Comparison of ENCODE assay signal across 18 cellular contexts in the genomic region with DNA sequence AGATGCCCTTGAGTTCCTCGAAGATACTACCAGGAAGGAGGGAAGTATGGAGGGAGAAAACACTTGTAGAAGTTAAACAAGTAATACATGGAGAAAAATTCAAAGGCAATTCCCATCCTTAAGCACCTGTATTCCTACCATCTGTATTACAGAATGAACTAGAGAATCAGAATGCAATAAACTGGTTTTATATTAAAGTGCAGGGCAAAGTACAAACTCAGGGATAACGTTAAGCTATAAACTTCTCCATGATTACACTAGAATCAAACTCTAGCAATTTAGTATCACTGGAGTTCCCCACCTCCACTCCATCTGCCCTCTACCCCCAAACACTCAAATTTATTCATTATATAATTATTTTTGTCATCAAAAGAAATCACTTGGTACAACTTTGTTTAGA. TPM values are rescaled to one million over a fixed set of nuclear protein-coding genes. Genes with fewer than 3 reads are reported as not detected.
DNase-seq lines count a peak whose midpoint lies in the region; ATAC-seq, FAIRE-seq and TF ChIP-seq lines count a peak whose summit lies in the region.
"Had no signal": no experiment of that assay in that cellular context is flagged by ENCODE, and none has a peak within 500 bp of the region (broad histone marks: within the 10 kb centered on the region; RNA-seq: fewer than 3 reads in every experiment).

No MANE protein-coding gene starts in this region.

- H3F3A ChIP-seq in GM23338 (replicated peaks; ENCODE audit: low read depth): no peaks in the 10 kb centered on the region

- H3K4me2 ChIP-seq in A549 (peak overlapping the region; percentile 1; the same call in 1 of the 3 replicates), GM23338 (no peak overlapping the region)
- H3K4me2 ChIP-seq: BLaER1 treated with 17β-estradiol and CSF1 and Interleukin-3, amounts not matched to agents 10 nM and 100 nM had no signal

- CTCF ChIA-PET in A549 (lab: Yijun Ruan, JAX): no interaction called here

- H3K4me3 Mint-ChIP-seq in GM23338: no peak overlapping the region
- H3K4me3 Mint-ChIP-seq: B cell; CD8-positive, alpha-beta T cell; H9 had no signal

- H3K27me3 ChIP-seq in small intestine (ENCODE audit: control insufficient read depth in 2 of 2, insufficient read depth in 2 of 2, low read length in 2 of 2): no peaks in the 10 kb centered on the region
- no peaks in the 10 kb centered on the region for H3K27me3 ChIP-seq in GM23338 (ENCODE audit: insufficient read depth)
- H3K27me3 ChIP-seq: BLaER1 treated with 17β-estradiol and CSF1 and Interleukin-3, amounts not matched to agents 10 nM and 100 nM had no signal

- intact Hi-C loops in mucosa of descending colon (cut with DNase I, micrococcal nuclease): no loop called here

- H3K27ac ChIP-seq in A549 (no peak overlapping the region), VCaP (peak overlapping the region; percentile 1; the same call in 1 of the 2 replicates), small intestine (ENCODE audit: low read depth in 1 of 2, low read length in 1 of 2) (no peak overlapping the region), GM23338 (ENCODE audit: low read depth) (no peak overlapping the region)
- H3K27ac ChIP-seq: BLaER1 treated with 17β-estradiol and CSF1 and Interleukin-3, amounts not matched to agents 10 nM and 100 nM had no signal

- H3K4me1 Mint-ChIP-seq in GM23338: peaks cover 64% of the 10 kb centered on the region

- H3K4me1 ChIP-seq in A549 (peaks cover 59% of the 10 kb centered on the region), mucosa of descending colon (ENCODE audit: low read depth) (peaks cover 36% of the 10 kb centered on the region), small intestine (ENCODE audit: control insufficient read depth in 2 of 2, insufficient read depth in 1 of 2, low read depth in 1 of 2, low read length in 1 of 2) (peaks cover 6 to 11% of the 10 kb centered on the region in 2 donors), GM23338 (ENCODE audit: insufficient read depth) (peaks cover 64% of the 10 kb centered on the region)

- no peak overlapping the region for H3K27ac Mint-ChIP-seq in GM23338
- H3K27ac Mint-ChIP-seq: B cell; CD8-positive, alpha-beta T cell had no signal

- H3K36me3 ChIP-seq in mucosa of descending colon (ENCODE audit: low read depth) (no peaks in the 10 kb centered on the region), small intestine (ENCODE audit: control insufficient read depth in 2 of 2, insufficient read depth in 2 of 2, low read length in 2 of 2) (no peaks in the 10 kb centered on the region), GM23338 (ENCODE audit: insufficient read depth) (no peaks in the 10 kb centered on the region)

- DNase-seq in A549 (ENCODE audit: low read depth in 1 of 2, low spot score in 1 of 2): no peak
- DNase-seq in mucosa of descending colon: no peak
- DNase-seq in small intestine: peak; percentile 82
- DNase-seq in NCI-H1930 (lab: John Stamatoyannopoulos, UW): no peak
- no peak for DNase-seq in nucleus accumbens (lab: John Stamatoyannopoulos, UW)
- no peak for DNase-seq in GM23338 (ENCODE audit: low spot score)
- DNase-seq: 8988T; Calu3; CD8-positive, alpha-beta T cell; DMS79 treated with DMSO at 0.1 percent for 48 hours; GF-D8; H9 had no signal

- H3K4me3 ChIP-seq in A549 (no peak overlapping the region), mucosa of descending colon (no peak overlapping the region), small intestine (ENCODE audit: low read depth in 1 of 2, low read length in 2 of 2) (no peak overlapping the region), GM23338 (no peak overlapping the region)
- H3K4me3 ChIP-seq: BLaER1 treated with 17β-estradiol and CSF1 and Interleukin-3, amounts not matched to agents 10 nM and 100 nM; GM12878 had no signal

- H2AFZ ChIP-seq in GM23338: no peak overlapping the region

- FAIRE-seq in A549 (lab: Jason Lieb, UNC) (no peak), small intestine (lab: Jason Lieb, UNC) (no peak)
- FAIRE-seq: GM12878, H1, HTR-8/SVneo had no signal

- TF ChIP-seq CTCF in A549 (IDR thresholded peaks at IDR 0.05): no peak
- no peak for TF ChIP-seq CTCF in VCaP (conservative IDR thresholded peaks at IDR 0.05)
- TF ChIP-seq CTCF in mucosa of descending colon (IDR thresholded peaks at IDR 0.05): no peak
- no peak for TF ChIP-seq CTCF in GM23338 (conservative IDR thresholded peaks at IDR 0.05; ENCODE audit: low read depth in 2 of 2)

- H3K9me3 ChIP-seq in A549 (no peaks in the 10 kb centered on the region), mucosa of descending colon (no peaks in the 10 kb centered on the region), small intestine (ENCODE audit: control insufficient read depth, low read depth) (no peaks in the 10 kb centered on the region)

- peaks cover 100% of the 10 kb centered on the region for H3K79me2 ChIP-seq in GM23338 (replicated peaks; ENCODE audit: insufficient read depth)

- no peak for ATAC-seq in A549
- ATAC-seq in mucosa of descending colon: peak; percentile 83
- ATAC-seq in GM23338: no peak
- ATAC-seq: CD8-positive, alpha-beta T cell; GM12878 had no signal

- no peaks in the 10 kb centered on the region for H3K9me2 ChIP-seq in GM23338 (ENCODE audit: insufficient read depth)

- peaks cover 89% of the 10 kb centered on the region for H4K20me1 ChIP-seq in GM23338 (replicated peaks; ENCODE audit: insufficient read depth)

- peaks cover 19% of the 10 kb centered on the region for H3K36me3 Mint-ChIP-seq in GM23338 (ENCODE audit: low read depth)
- H3K36me3 Mint-ChIP-seq: CD8-positive, alpha-beta T cell had no signal

- POLR2A ChIA-PET in A549 (lab: Yijun Ruan, JAX): no interaction called here

- no peak for TF ChIP-seq POLR2A in A549 (IDR thresholded peaks at IDR 0.05; ENCODE audit: low read length)

- H3K27me3 Mint-ChIP-seq in GM23338 (ENCODE audit: insufficient read depth, low read depth, poor library complexity): no peaks in the 10 kb centered on the region
- H3K27me3 Mint-ChIP-seq: B cell had no signal

- H3K9me3 Mint-ChIP-seq in GM23338: no peaks in the 10 kb centered on the region
- H3K9me3 Mint-ChIP-seq: CD8-positive, alpha-beta T cell had no signal

- WGBS in A549 (ENCODE audit: missing lambda C conversion rate): 57% methylated on average over 2 of the region's 2 CpGs
- WGBS in small intestine, 3 donors: 17 to 60% (median 17%) methylated on average over 2 of the region's 2 CpGs

- no peak for TF ChIP-seq EP300 in A549 (IDR thresholded peaks at IDR 0.05)

- TF ChIP-seq RAD21 in A549 (conservative IDR thresholded peaks at IDR 0.05 in 1 of 2, IDR thresholded peaks at IDR 0.05 in 1 of 2): no peak

TF ChIP-seq in A549, 52 proteins besides CTCF, POLR2A, EP300 and RAD21 (continues in another document):
- no peak for TF ChIP-seq CHD4 (IDR thresholded peaks at IDR 0.05; ENCODE audit: borderline replicate concordance)

TF ChIP-seq in GM23338, 12 proteins besides CTCF, POLR2A, EP300 and RAD21 (continues in another document):
- TF ChIP-seq, protein P1, sequence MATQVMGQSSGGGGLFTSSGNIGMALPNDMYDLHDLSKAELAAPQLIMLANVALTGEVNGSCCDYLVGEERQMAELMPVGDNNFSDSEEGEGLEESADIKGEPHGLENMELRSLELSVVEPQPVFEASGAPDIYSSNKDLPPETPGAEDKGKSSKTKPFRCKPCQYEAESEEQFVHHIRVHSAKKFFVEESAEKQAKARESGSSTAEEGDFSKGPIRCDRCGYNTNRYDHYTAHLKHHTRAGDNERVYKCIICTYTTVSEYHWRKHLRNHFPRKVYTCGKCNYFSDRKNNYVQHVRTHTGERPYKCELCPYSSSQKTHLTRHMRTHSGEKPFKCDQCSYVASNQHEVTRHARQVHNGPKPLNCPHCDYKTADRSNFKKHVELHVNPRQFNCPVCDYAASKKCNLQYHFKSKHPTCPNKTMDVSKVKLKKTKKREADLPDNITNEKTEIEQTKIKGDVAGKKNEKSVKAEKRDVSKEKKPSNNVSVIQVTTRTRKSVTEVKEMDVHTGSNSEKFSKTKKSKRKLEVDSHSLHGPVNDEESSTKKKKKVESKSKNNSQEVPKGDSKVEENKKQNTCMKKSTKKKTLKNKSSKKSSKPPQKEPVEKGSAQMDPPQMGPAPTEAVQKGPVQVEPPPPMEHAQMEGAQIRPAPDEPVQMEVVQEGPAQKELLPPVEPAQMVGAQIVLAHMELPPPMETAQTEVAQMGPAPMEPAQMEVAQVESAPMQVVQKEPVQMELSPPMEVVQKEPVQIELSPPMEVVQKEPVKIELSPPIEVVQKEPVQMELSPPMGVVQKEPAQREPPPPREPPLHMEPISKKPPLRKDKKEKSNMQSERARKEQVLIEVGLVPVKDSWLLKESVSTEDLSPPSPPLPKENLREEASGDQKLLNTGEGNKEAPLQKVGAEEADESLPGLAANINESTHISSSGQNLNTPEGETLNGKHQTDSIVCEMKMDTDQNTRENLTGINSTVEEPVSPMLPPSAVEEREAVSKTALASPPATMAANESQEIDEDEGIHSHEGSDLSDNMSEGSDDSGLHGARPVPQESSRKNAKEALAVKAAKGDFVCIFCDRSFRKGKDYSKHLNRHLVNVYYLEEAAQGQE (IDR thresholded peaks at IDR 0.05; ENCODE audit: unreplicated experiment): no peak
- TF ChIP-seq, protein P2, sequence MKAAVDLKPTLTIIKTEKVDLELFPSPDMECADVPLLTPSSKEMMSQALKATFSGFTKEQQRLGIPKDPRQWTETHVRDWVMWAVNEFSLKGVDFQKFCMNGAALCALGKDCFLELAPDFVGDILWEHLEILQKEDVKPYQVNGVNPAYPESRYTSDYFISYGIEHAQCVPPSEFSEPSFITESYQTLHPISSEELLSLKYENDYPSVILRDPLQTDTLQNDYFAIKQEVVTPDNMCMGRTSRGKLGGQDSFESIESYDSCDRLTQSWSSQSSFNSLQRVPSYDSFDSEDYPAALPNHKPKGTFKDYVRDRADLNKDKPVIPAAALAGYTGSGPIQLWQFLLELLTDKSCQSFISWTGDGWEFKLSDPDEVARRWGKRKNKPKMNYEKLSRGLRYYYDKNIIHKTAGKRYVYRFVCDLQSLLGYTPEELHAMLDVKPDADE (IDR thresholded peaks at IDR 0.05): no peak
- no peak for TF ChIP-seq STAT1 (IDR thresholded peaks at IDR 0.05; ENCODE audit: unreplicated experiment)
- TF ChIP-seq EZH2phosphoT487 (IDR thresholded peaks at IDR 0.05; ENCODE audit: unreplicated experiment): no peak
- no peak for TF ChIP-seq CREB1 (CRISPR knock-in tag; IDR thresholded peaks at IDR 0.05; ENCODE audit: low read depth)
- no peak for TF ChIP-seq EZH2 (IDR thresholded peaks at IDR 0.05; ENCODE audit: low read depth, unreplicated experiment)
- TF ChIP-seq NANOG (IDR thresholded peaks at IDR 0.05; ENCODE audit: borderline replicate concordance): no peak
- TF ChIP-seq POLR2AphosphoS5 (IDR thresholded peaks at IDR 0.05; ENCODE audit: low read depth): no peak

RNA-seq across cellular contexts. Expression of a gene that starts 13.1 kb away (rescaled TPM):
- polyA plus RNA-seq in A549 (2011; rRNA removed): 34.0 and 55.2 TPM in 2 replicates
- polyA plus RNA-seq in A549 (2012; cell fraction: cytosol; rRNA removed): 33.9 and 41.3 TPM in 2 replicates
- 31.0 and 33.9 TPM in 2 replicates for polyA plus RNA-seq in A549 (2012; cell fraction: nucleus; rRNA removed)
- polyA plus RNA-seq in A549 (2017; fragmentation: RNase III; extraction: RNeasy Plus Mini Kit Qiagen cat#74134 plus additional on column Dnase treatment): 40.8 to 44.9 TPM (median 44.4 TPM) in 3 replicates
- 21.9 and 26.1 TPM in 2 replicates for polyA minus RNA-seq in A549 (2011; rRNA and poly(A)+ RNA removed)
- 100 to 1,000 TPM in 2 of 3 donors, 10 to 100 TPM in 1; 93.0 to 170 (median 126) TPM for total RNA-seq in mucosa of descending colon
- 10 to 100 TPM; 14.2 to 19.2 (median 19.2) TPM for polyA plus RNA-seq in small intestine
- total RNA-seq in GM23338 (2014; rRNA removed; shearing (Covaris generic)): 159 and 180 TPM in 2 replicates
- 136 and 149 TPM in 2 replicates for polyA plus RNA-seq in GM23338 (2016; fragmentation: Nextera tagmentation; extraction: Ambion mirVana)
